ENCODE assay signal across 1 cellular context in genomic region chr4:84502955-84503373, GRCh38.
A peak's percentile ranks its signal among the peaks of the same experiment; 100 is the strongest.
TF ChIP-seq lines count a peak whose summit lies in the region.

No MANE protein-coding gene starts in this region.

TF ChIP-seq in H1, 55 proteins besides CTCF, POLR2A, EP300 and RAD21 (continued from another document):
- no peak for TF ChIP-seq NRF1 (IDR thresholded peaks at IDR 0.05; ENCODE audit: low read depth, low read length)
- no peak for TF ChIP-seq SIN3A (conservative IDR thresholded peaks at IDR 0.05 in 1 of 2, IDR thresholded peaks at IDR 0.05 in 1 of 2; ENCODE audit: low read depth in 1 of 2, low read length in 2 of 2)
- TF ChIP-seq ATF3 (IDR thresholded peaks at IDR 0.05; ENCODE audit: insufficient read depth, low read depth, low read length): no peak
- TF ChIP-seq POU5F1 (IDR thresholded peaks at IDR 0.05; ENCODE audit: low read depth, low read length): no peak
- TF ChIP-seq HDAC2 (IDR thresholded peaks at IDR 0.05; ENCODE audit: borderline replicate concordance in 1 of 2, low read depth in 2 of 2, low read length in 2 of 2): no peak
- no peak for TF ChIP-seq KDM5A (IDR thresholded peaks at IDR 0.05; ENCODE audit: low read length)
- TF ChIP-seq TAF7 (optimal IDR thresholded peaks at IDR 0.05; ENCODE audit: borderline replicate concordance, low read depth, low read length): no peak
- TF ChIP-seq RNF2 (IDR thresholded peaks at IDR 0.05; ENCODE audit: borderline replicate concordance, low read depth, low read length, missing control alignments, poor library complexity, severe bottlenecking): peak; percentile 85
- TF ChIP-seq ASH2L (IDR thresholded peaks at IDR 0.05; ENCODE audit: low read length): peak; percentile 14
- peak; percentile 86 for TF ChIP-seq EZH2 (IDR thresholded peaks at IDR 0.05; ENCODE audit: low read depth, low read length, severe bottlenecking)
- 0 out of 2 replicates have a peak, but pooled peaks have one; percentile 62 for TF ChIP-seq CBX8 (IDR thresholded peaks at IDR 0.05; ENCODE audit: borderline replicate concordance, low read depth, low read length)
